ENCODE assay signal across 1 cellular context in genomic region chr19:39351537-39352037, GRCh38.
A peak's percentile ranks its signal among the peaks of the same experiment; 100 is the strongest.
TF ChIP-seq lines count a peak whose summit lies in the region.

No MANE protein-coding gene starts in this region.

TF ChIP-seq in GM12878, 131 proteins besides CTCF, POLR2A, EP300 and RAD21:
- TF ChIP-seq BHLHE40 (IDR thresholded peaks at IDR 0.05; ENCODE audit: borderline replicate concordance in 1 of 2, low read depth in 2 of 2, low read length in 1 of 2) (peak in 1 of 2 experiments; percentile 64; a peak in 2 of 4 replicates), ZNF217 (IDR thresholded peaks at IDR 0.05) (peak; percentile 95), IKZF2 (IDR thresholded peaks at IDR 0.05) (no peak), FOXM1 (IDR thresholded peaks at IDR 0.05; ENCODE audit: low read depth, low read length) (peak; percentile 85), ATF7 (IDR thresholded peaks at IDR 0.05; ENCODE audit: low read depth) (peak; percentile 82), IRF4 (IDR thresholded peaks at IDR 0.05; ENCODE audit: low read depth, low read length) (peak; percentile 79; the same call in 1 of the 2 replicates), CREB1 (IDR thresholded peaks at IDR 0.05; ENCODE audit: low read depth) (peak; percentile 95), CBX5 (IDR thresholded peaks at IDR 0.05; ENCODE audit: low read depth) (0 out of 2 replicates have a peak, but pooled peaks have one; percentile 23), RUNX3 (IDR thresholded peaks at IDR 0.05; ENCODE audit: low read length) (peak; percentile 47; the same call in 1 of the 2 replicates), TBL1XR1 (IDR thresholded peaks at IDR 0.05; ENCODE audit: low read depth, low read length) (no peak), POU2F2 (IDR thresholded peaks at IDR 0.05; ENCODE audit: borderline replicate concordance, low read depth, low read length) (peak; percentile 65; the same call in 2 of the 3 replicates), SMC3 (IDR thresholded peaks at IDR 0.05; ENCODE audit: borderline replicate concordance, low read length) (peak; percentile 45; the same call in 1 of the 2 replicates), NR2F1 (conservative IDR thresholded peaks at IDR 0.05) (peak; percentile 79), JUNB (IDR thresholded peaks at IDR 0.05) (peak; percentile 87), CREM (IDR thresholded peaks at IDR 0.05; ENCODE audit: low read depth) (peak; percentile 82; the same call in 1 of the 2 replicates), ETV6 (conservative IDR thresholded peaks at IDR 0.05 in 1 of 2, IDR thresholded peaks at IDR 0.05 in 1 of 2; ENCODE audit: borderline replicate concordance in 1 of 2, low read depth in 1 of 2) (peak in 1 of 2 experiments; percentile 30; a peak in 1 of 4 replicates), PAX5 (IDR thresholded peaks at IDR 0.05; ENCODE audit: borderline replicate concordance, low read depth, low read length) (0 out of 2 replicates have a peak, but pooled peaks have one; percentile 39), MEF2A (IDR thresholded peaks at IDR 0.05; ENCODE audit: insufficient read depth, low read depth, low read length) (peak; percentile 55; the same call in 1 of the 2 replicates), ZSCAN29 (IDR thresholded peaks at IDR 0.05) (no peak), PML (IDR thresholded peaks at IDR 0.05; ENCODE audit: low read length) (peak; percentile 54; the same call in 1 of the 2 replicates), RELB (IDR thresholded peaks at IDR 0.05; ENCODE audit: low read depth) (no peak), E2F8 (IDR thresholded peaks at IDR 0.05; ENCODE audit: low read depth, partially characterized antibody) (no peak), IKZF1 (conservative IDR thresholded peaks at IDR 0.05) (no peak), ATF2 (IDR thresholded peaks at IDR 0.05; ENCODE audit: low read length) (peak; percentile 82), FOXK2 (IDR thresholded peaks at IDR 0.05) (no peak), RFX5 (IDR thresholded peaks at IDR 0.05; ENCODE audit: low read depth, low read length) (peak; percentile 96), TCF3 (IDR thresholded peaks at IDR 0.05; ENCODE audit: borderline replicate concordance, insufficient read depth, low read depth, low read length) (0 out of 2 replicates have a peak, but pooled peaks have one; percentile 23), SREBF1 (IDR thresholded peaks at IDR 0.05; ENCODE audit: low read length) (peak; percentile 75), CHD2 (IDR thresholded peaks at IDR 0.05; ENCODE audit: borderline replicate concordance, low read depth, low read length) (peak; percentile 68; the same call in 1 of the 2 replicates), RAD51 (IDR thresholded peaks at IDR 0.05) (peak; percentile 56), WRNIP1 (IDR thresholded peaks at IDR 0.05; ENCODE audit: borderline replicate concordance, low read depth, low read length) (no peak)
